Comparison of ENCODE assay signal across 19 cellular contexts in genomic region chr2:217914078-217914477, GRCh38.
DNase-seq lines count a peak whose midpoint lies in the region; ATAC-seq and TF ChIP-seq lines count a peak whose summit lies in the region.
"Had no signal": no experiment of that assay in that cellular context is flagged by ENCODE, and none has a peak within 500 bp of the region (broad histone marks: within the 10 kb centered on the region; RNA-seq: fewer than 3 reads in every experiment).

No MANE protein-coding gene starts in this region.

- H3K36me3 Mint-ChIP-seq in endothelial cell (ENCODE audit: low read depth, unreplicated experiment): peaks cover 7% of the 10 kb centered on the region
- peaks cover 15% of the 10 kb centered on the region for H3K36me3 Mint-ChIP-seq in osteocyte (ENCODE audit: unreplicated experiment)
- H3K36me3 Mint-ChIP-seq: naive B cell had no signal

- H3K4me3 Mint-ChIP-seq in endothelial cell (ENCODE audit: unreplicated experiment) (no peak overlapping the region), osteocyte (ENCODE audit: unreplicated experiment) (no peak overlapping the region)
- H3K4me3 Mint-ChIP-seq: GM23338, naive B cell had no signal

- TF ChIP-seq POLR2A in Peyer's patch (IDR thresholded peaks at IDR 0.05): no peak

- no peaks in the 10 kb centered on the region for H3K27me3 ChIP-seq in Peyer's patch
- H3K27me3 ChIP-seq in thymus (ENCODE audit: control insufficient read depth, insufficient read depth): no peaks in the 10 kb centered on the region

- peaks cover 18% of the 10 kb centered on the region for H3K27me3 Mint-ChIP-seq in endothelial cell (ENCODE audit: unreplicated experiment)
- no peaks in the 10 kb centered on the region for H3K27me3 Mint-ChIP-seq in osteocyte (ENCODE audit: unreplicated experiment)

- WGBS in thymus: 100% methylated on average over 1 of the region's 1 CpG

- no peak for ATAC-seq in HG03196 (IDR thresholded peaks at IDR 0.05; ENCODE audit: unreplicated experiment)
- ATAC-seq in GM21390 (IDR thresholded peaks at IDR 0.05; ENCODE audit: unreplicated experiment): no peak
- no peak for ATAC-seq in HG03095 (IDR thresholded peaks at IDR 0.05; ENCODE audit: unreplicated experiment)
- ATAC-seq: GM23338; stimulated activated naive CD8-positive, alpha-beta T cell treated with anti-CD3 and anti-CD28 coated beads, Interleukin-15, Interleukin-2, amounts not matched to agents 100 U/mL and 50 U/mL, for 24 hours had no signal

- H3K9me3 Mint-ChIP-seq in endothelial cell (ENCODE audit: unreplicated experiment) (no peaks in the 10 kb centered on the region), osteocyte (ENCODE audit: unreplicated experiment) (no peaks in the 10 kb centered on the region)
- H3K9me3 Mint-ChIP-seq: GM23338, naive B cell had no signal

- H3K4me3 ChIP-seq in Peyer's patch (no peak overlapping the region), thymus (ENCODE audit: low read length) (no peak overlapping the region)
- H3K4me3 ChIP-seq: GM23338 had no signal

- no peaks in the 10 kb centered on the region for H3K9me3 ChIP-seq in Peyer's patch
- H3K9me3 ChIP-seq in thymus (ENCODE audit: control insufficient read depth): no peaks in the 10 kb centered on the region

- H3K27ac ChIP-seq in Peyer's patch: peak overlapping the region in 3 of 4 donors; percentile 17 to 92 (median 61)
- H3K27ac ChIP-seq in thymus (ENCODE audit: low read depth): peak overlapping the region; percentile 36

- H3K4me1 Mint-ChIP-seq in endothelial cell (ENCODE audit: unreplicated experiment): peaks cover 70% of the 10 kb centered on the region
- H3K4me1 Mint-ChIP-seq in osteocyte (ENCODE audit: unreplicated experiment): peaks cover 70% of the 10 kb centered on the region

- H3K36me3 ChIP-seq in Peyer's patch (no peaks in the 10 kb centered on the region), thymus (ENCODE audit: control insufficient read depth, insufficient read depth) (no peaks in the 10 kb centered on the region)

- H3K27ac Mint-ChIP-seq in endothelial cell (ENCODE audit: unreplicated experiment): peak overlapping the region; percentile 9
- peak overlapping the region; percentile 43 for H3K27ac Mint-ChIP-seq in osteocyte (ENCODE audit: unreplicated experiment)
- H3K27ac Mint-ChIP-seq: GM23338, progenitor cell of endocrine pancreas had no signal

- TF ChIP-seq CTCF in Peyer's patch (IDR thresholded peaks at IDR 0.05) (no peak), endothelial cell (IDR thresholded peaks at IDR 0.05; ENCODE audit: unreplicated experiment) (no peak), osteocyte (IDR thresholded peaks at IDR 0.05) (no peak)

- DNase-seq in Peyer's patch: no peak
- no peak for DNase-seq in endothelial cell (ENCODE audit: low spot score)
- no peak for DNase-seq in osteocyte (ENCODE audit: extremely low spot score, unreplicated experiment)
- no peak for DNase-seq in globus pallidus (ENCODE audit: low spot score)
- DNase-seq: activated CD4-positive, alpha-beta T cell treated with anti-CD3 and anti-CD28 coated beads for 48 hours; activated CD8-positive, alpha-beta memory T cell treated with anti-CD3 and anti-CD28 coated beads, Interleukin-2, amount 50 U/mL, for 4 hours; activated effector memory CD4-positive, alpha-beta T cell treated with anti-CD3 and anti-CD28 coated beads, Interleukin-2, amount 50 U/mL, for 16 hours; COR-L47; foreskin fibroblast; naive B cell; NCI-H1694 treated with DMSO at 0.1 percent for 48 hours; NK-92 treated with Interleukin-12 subunit alpha and Interleukin-12 subunit beta, amount 100 ng/mL, for 24 hours; stimulated activated naive CD8-positive, alpha-beta T cell treated with anti-CD3 and anti-CD28 coated beads, Interleukin-15, Interleukin-2, amounts not matched to agents 100 U/mL and 50 U/mL, for 24 hours had no signal

- peaks cover 0 to 76% (median 0%) of the 10 kb centered on the region in 4 donors for H3K4me1 ChIP-seq in Peyer's patch
- no peaks in the 10 kb centered on the region for H3K4me1 ChIP-seq in thymus (ENCODE audit: control insufficient read depth, insufficient read depth, low read length)
